In genomic region chr1:19284881-19285280, GRCh38 we compare ENCODE assay signal across 2 cellular contexts.
TF ChIP-seq lines count a peak whose summit lies in the region.

No MANE protein-coding gene starts in this region.

TF ChIP-seq in liver, 16 proteins besides CTCF, POLR2A, EP300 and RAD21:
- no peak for TF ChIP-seq EGR1 (IDR thresholded peaks at IDR 0.05; ENCODE audit: low read depth in 2 of 2)

TF ChIP-seq in HepG2, 621 proteins besides CTCF, POLR2A, EP300 and RAD21:
- TF ChIP-seq HMGXB4 (CRISPR knock-in tag; IDR thresholded peaks at IDR 0.05; ENCODE audit: borderline replicate concordance in 1 of 2, low read depth in 1 of 2) (no peak), RAD51 (IDR thresholded peaks at IDR 0.05; ENCODE audit: borderline replicate concordance) (no peak), CREM (IDR thresholded peaks at IDR 0.05) (no peak), CREM (CRISPR knock-in tag; IDR thresholded peaks at IDR 0.05) (no peak), MED1 (CRISPR knock-in tag; IDR thresholded peaks at IDR 0.05) (no peak), MED8 (CRISPR knock-in tag; IDR thresholded peaks at IDR 0.05; ENCODE audit: insufficient replicate concordance) (no peak), ZBTB8A (CRISPR knock-in tag; IDR thresholded peaks at IDR 0.05; ENCODE audit: borderline replicate concordance, low read depth) (no peak), ZNF558 (CRISPR knock-in tag; IDR thresholded peaks at IDR 0.05; ENCODE audit: borderline replicate concordance) (no peak), PCBP2 (optimal IDR thresholded peaks at IDR 0.05; ENCODE audit: low read depth, low read length, poor library complexity, severe bottlenecking) (no peak), MEF2D (CRISPR knock-in tag; IDR thresholded peaks at IDR 0.05) (no peak), SMAD1 (CRISPR knock-in tag; IDR thresholded peaks at IDR 0.05; ENCODE audit: borderline replicate concordance, low read depth) (no peak), ZNF672 (CRISPR knock-in tag; IDR thresholded peaks at IDR 0.05) (no peak), ZNF766 (CRISPR knock-in tag; IDR thresholded peaks at IDR 0.05; ENCODE audit: borderline replicate concordance) (no peak), ZNF605 (CRISPR knock-in tag; IDR thresholded peaks at IDR 0.05) (no peak), AFF4 (CRISPR knock-in tag; IDR thresholded peaks at IDR 0.05) (no peak), ZNF362 (CRISPR knock-in tag; IDR thresholded peaks at IDR 0.05; ENCODE audit: borderline replicate concordance) (no peak), THAP9 (CRISPR knock-in tag; IDR thresholded peaks at IDR 0.05; ENCODE audit: borderline replicate concordance) (no peak), ZNF598 (CRISPR knock-in tag; IDR thresholded peaks at IDR 0.05; ENCODE audit: borderline replicate concordance) (no peak), ZSCAN20 (CRISPR knock-in tag; IDR thresholded peaks at IDR 0.05; ENCODE audit: borderline replicate concordance) (no peak), ZZZ3 (CRISPR knock-in tag; IDR thresholded peaks at IDR 0.05; ENCODE audit: borderline replicate concordance) (no peak)
